Comparison of ENCODE assay signal across 14 cellular contexts in the genomic region with DNA sequence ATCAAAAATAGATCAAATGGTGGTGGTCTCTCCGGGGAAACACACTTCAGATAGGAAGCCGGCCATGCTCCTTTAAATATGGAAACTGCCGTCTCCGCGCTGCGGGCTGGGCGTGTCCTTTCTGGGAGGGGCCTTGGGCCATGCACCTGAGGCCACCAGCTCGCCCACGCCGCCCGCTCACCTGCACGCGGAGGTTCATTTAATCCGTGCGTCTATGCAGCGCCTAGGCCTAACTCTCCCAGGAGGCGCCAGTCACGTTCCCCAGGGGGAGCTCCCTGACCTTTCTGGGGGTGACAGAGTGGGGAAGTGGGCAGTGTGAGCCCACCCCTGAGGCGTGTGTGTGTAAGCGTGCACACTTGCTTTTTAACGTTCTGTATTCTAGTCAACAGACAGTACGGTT.
DNase-seq lines count a peak whose midpoint lies in the region; FAIRE-seq and TF ChIP-seq lines count a peak whose summit lies in the region.
"Had no signal": no experiment of that assay in that cellular context is flagged by ENCODE, and none has a peak within 500 bp of the region (broad histone marks: within the 10 kb centered on the region; RNA-seq: fewer than 3 reads in every experiment).

No MANE protein-coding gene starts in this region.

- H3K36me3 ChIP-seq in BLaER1 (no peaks in the 10 kb centered on the region), kidney (ENCODE audit: control insufficient read depth in 1 of 2, insufficient read depth in 2 of 2, low read length in 2 of 2) (no peaks in the 10 kb centered on the region), prostate gland (no peaks in the 10 kb centered on the region)

- H3K9me3 ChIP-seq in BLaER1 = no peaks in the 10 kb centered on the region; the same call in 1 of the 2 replicates
- no peaks in the 10 kb centered on the region for H3K9me3 ChIP-seq in kidney (ENCODE audit: control insufficient read depth in 1 of 2, low read length in 2 of 2)
- no peaks in the 10 kb centered on the region for H3K9me3 ChIP-seq in prostate gland

- H3K9ac ChIP-seq in BLaER1 = no peak overlapping the region
- no peak overlapping the region for H3K9ac ChIP-seq in kidney (ENCODE audit: low read length in 2 of 2)

- BruUV-seq in MCF 10A (replicated peaks; lab: Mats Ljungman, UMichigan) = no TSS peak

- TF ChIP-seq POLR2A in prostate gland (IDR thresholded peaks at IDR 0.05) = no peak

- no peak overlapping the region for H3K4me3 ChIP-seq in BLaER1
- H3K4me3 ChIP-seq in kidney (ENCODE audit: low read length in 2 of 2) = no peak overlapping the region
- no peak overlapping the region for H3K4me3 ChIP-seq in prostate gland

- no peaks in the 10 kb centered on the region for H3K36me3 Mint-ChIP-seq in MCF 10A (ENCODE audit: insufficient read depth, unreplicated experiment)
- H3K36me3 Mint-ChIP-seq: CD8-positive, alpha-beta memory T cell had no signal

- H3K4me3 Mint-ChIP-seq in MCF 10A (ENCODE audit: unreplicated experiment) = no peak overlapping the region
- H3K4me3 Mint-ChIP-seq: B cell; CD8-positive, alpha-beta memory T cell had no signal

- H3K27me3 ChIP-seq in BLaER1 (no peaks in the 10 kb centered on the region), prostate gland (replicated peaks; ENCODE audit: insufficient read depth) (peaks cover 9% of the 10 kb centered on the region)

- H3K4me1 ChIP-seq in BLaER1 = peaks cover 74% of the 10 kb centered on the region
- no peaks in the 10 kb centered on the region for H3K4me1 ChIP-seq in kidney (ENCODE audit: control insufficient read depth in 1 of 2, insufficient read depth in 1 of 2, low read depth in 1 of 2, low read length in 2 of 2)
- H3K4me1 ChIP-seq in prostate gland (replicated peaks) = no peaks in the 10 kb centered on the region

- no peak overlapping the region for H3K27ac ChIP-seq in BLaER1
- no peak overlapping the region for H3K27ac ChIP-seq in kidney (ENCODE audit: low read depth in 2 of 2, low read length in 2 of 2)
- no peak overlapping the region for H3K27ac ChIP-seq in prostate gland
- H3K27ac ChIP-seq: HL-60 had no signal

- 81% methylated on average over 22 of the region's 22 CpGs for WGBS in prostate gland

- intact Hi-C loops in kidney (cut with DNase I) (no loop called here), prostate gland (cut with DNase I) (no loop called here), MCF 10A (cut with micrococcal nuclease) (loop anchor here (10.0 kb wide), 1 partner anchor 192 kb away; no protein-coding TSS in a partner anchor)

- H3K4me1 Mint-ChIP-seq in MCF 10A (ENCODE audit: insufficient read depth, unreplicated experiment) = peaks cover 5% of the 10 kb centered on the region
- H3K4me1 Mint-ChIP-seq: B cell; CD8-positive, alpha-beta memory T cell had no signal

- no peaks in the 10 kb centered on the region for H3K9me3 Mint-ChIP-seq in MCF 10A (ENCODE audit: unreplicated experiment)

- TF ChIP-seq CTCF in kidney (IDR thresholded peaks at IDR 0.05; ENCODE audit: borderline replicate concordance, extremely low read depth, insufficient read depth) = no peak
- no peak for TF ChIP-seq CTCF in prostate gland (IDR thresholded peaks at IDR 0.05)
- no peak for TF ChIP-seq CTCF in MCF 10A (IDR thresholded peaks at IDR 0.05; ENCODE audit: unreplicated experiment)

- no peak overlapping the region for H3K27ac Mint-ChIP-seq in MCF 10A (ENCODE audit: low read depth, unreplicated experiment)
- H3K27ac Mint-ChIP-seq: B cell; CD8-positive, alpha-beta memory T cell had no signal

- no peaks in the 10 kb centered on the region for H3K27me3 Mint-ChIP-seq in MCF 10A (ENCODE audit: insufficient read depth, unreplicated experiment)

- no peak for FAIRE-seq in kidney (lab: Jason Lieb, UNC)
- FAIRE-seq: A204.1, H54 had no signal

- DNase-seq in COLO668 (lab: John Stamatoyannopoulos, UW; ENCODE audit: unreplicated experiment) (peak; percentile 10), NCI-H526 treated with DMSO at 0.1 percent for 48 hours (lab: John Stamatoyannopoulos, UW) (peak; percentile 22), kidney (peak; percentile 53), prostate gland (ENCODE audit: low spot score) (no peak), RKO (ENCODE audit: low spot score) (no peak), MCF 10A (ENCODE audit: unreplicated experiment) (no peak)
- DNase-seq: CD8-positive, alpha-beta memory T cell; DMS53; GF-D8 had no signal

- peak overlapping the region; percentile 77 for H3K4me2 ChIP-seq in BLaER1

- POLR2A ChIA-PET in MCF 10A (lab: Yijun Ruan, JAX) = no interaction called here

- CTCF ChIA-PET in MCF 10A (lab: Yijun Ruan, JAX) = no interaction called here

- no peaks in the 10 kb centered on the region for H4K20me1 ChIP-seq in BLaER1

Comparison
In these comparisons a context has a peak if more than half of its experiments do, and no peak if none do; other contexts are left out.
1. DNase-seq: peak in COLO668 (single experiment), NCI-H526 treated with DMSO at 0.1 percent for 48 hours (single experiment) and kidney (single experiment); none in prostate gland (single experiment), RKO (single experiment) and MCF 10A (single experiment).